In the genomic region with DNA sequence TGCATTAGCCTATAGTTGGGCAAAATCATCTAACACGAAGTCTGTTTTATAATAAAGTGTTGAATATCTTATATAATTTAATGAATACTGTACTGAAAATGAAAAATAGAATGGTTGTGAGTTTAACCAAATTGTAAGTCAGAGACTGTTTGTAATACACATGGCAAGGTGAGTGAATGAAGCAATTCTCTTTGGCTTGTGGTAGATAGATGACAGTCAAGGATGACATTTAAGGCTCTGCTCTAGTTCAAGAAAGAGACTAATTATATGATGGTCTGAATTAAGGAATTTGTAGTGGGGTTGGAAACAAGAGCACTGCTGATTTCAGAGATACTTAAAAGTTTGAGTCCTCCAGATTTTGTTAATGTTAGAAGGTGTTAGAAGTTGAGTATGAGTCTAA, we compare ENCODE assay signal across 15 cellular contexts. TPM values are rescaled to one million over a fixed set of nuclear protein-coding genes. Genes with fewer than 3 reads are reported as not detected.
A peak's percentile ranks its signal among the peaks of the same experiment; 100 is the strongest.
DNase-seq lines count a peak whose midpoint lies in the region; ATAC-seq and TF ChIP-seq lines count a peak whose summit lies in the region.
"Had no signal": no experiment of that assay in that cellular context is flagged by ENCODE, and none has a peak within 500 bp of the region (broad histone marks: within the 10 kb centered on the region; RNA-seq: fewer than 3 reads in every experiment).

No MANE protein-coding gene starts in this region.

- H3K9me1 ChIP-seq in IMR-90 (ENCODE audit: insufficient read depth, low read length): peaks cover 11% of the 10 kb centered on the region

- H4K5ac ChIP-seq in IMR-90 (ENCODE audit: low read depth, low read length): no peak overlapping the region

- H3K4me2 ChIP-seq in SK-N-SH (peak overlapping the region; percentile 72), IMR-90 (ENCODE audit: low read depth, low read length) (peak overlapping the region; percentile 26; the same call in 1 of the 2 replicates), fibroblast of lung (ENCODE audit: extremely low read depth, insufficient read depth, low read length) (peak overlapping the region; percentile 11)

- no peak overlapping the region for H4K91ac ChIP-seq in IMR-90 (ENCODE audit: insufficient read depth, low read depth, low read length)

- no peaks in the 10 kb centered on the region for H3K9me2 ChIP-seq in SK-N-SH

- H3K27ac ChIP-seq in SK-N-SH (ENCODE audit: low read depth in 2 of 2, low read length in 1 of 2): peak overlapping the region in 1 of 2 experiments; percentile 74; a peak in 1 of 4 replicates
- no peak overlapping the region for H3K27ac ChIP-seq in IMR-90 (ENCODE audit: insufficient read depth, low read length)
- H3K27ac ChIP-seq in fibroblast of lung (ENCODE audit: insufficient read depth, low read length): no peak overlapping the region
- H3K27ac ChIP-seq in urinary bladder (ENCODE audit: low read depth): peak overlapping the region; percentile 10
- H3K27ac ChIP-seq: 22Rv1 had no signal

- H3K9me3 ChIP-seq in SK-N-SH (peaks cover 6% of the 10 kb centered on the region; the same call in 1 of the 2 replicates), IMR-90 (ENCODE audit: control insufficient read depth, insufficient read depth, low read length) (no peaks in the 10 kb centered on the region; the same call in 1 of the 2 replicates), fibroblast of lung (ENCODE audit: control insufficient read depth, insufficient read depth, low read depth, low read length) (no peaks in the 10 kb centered on the region)

- H2BK120ac ChIP-seq in IMR-90 (ENCODE audit: low read depth, low read length): no peak overlapping the region

- intact Hi-C loops in IMR-90 (cut with micrococcal nuclease): no loop called here

- no peak for TF ChIP-seq POLR2A in IMR-90 (IDR thresholded peaks at IDR 0.05; ENCODE audit: low read depth, low read length)

- TF ChIP-seq RAD21 in SK-N-SH (IDR thresholded peaks at IDR 0.05; ENCODE audit: low read length): no peak
- no peak for TF ChIP-seq RAD21 in IMR-90 (IDR thresholded peaks at IDR 0.05; ENCODE audit: low read length)

- H2AFZ ChIP-seq in SK-N-SH (ENCODE audit: low read depth): no peak overlapping the region
- no peak overlapping the region for H2AFZ ChIP-seq in IMR-90 (replicated peaks; ENCODE audit: low read length, poor library complexity)
- no peak overlapping the region for H2AFZ ChIP-seq in fibroblast of lung (ENCODE audit: low read length)
- H2AFZ ChIP-seq: GM23338 had no signal

- H3K23ac ChIP-seq in IMR-90 (ENCODE audit: low read depth, low read length): peak overlapping the region; percentile 64; the same call in 1 of the 2 replicates

- no peak overlapping the region for H2BK20ac ChIP-seq in IMR-90 (ENCODE audit: low read depth, low read length)

- H3K56ac ChIP-seq in IMR-90 (ENCODE audit: extremely low read depth, insufficient read depth, low read length): no peak overlapping the region

- dilution Hi-C loops in IMR-90 (cut with HindIII; ENCODE audit: low sequenced_read_pairs, unreplicated experiment): no loop called here

- H3K79me1 ChIP-seq in IMR-90 (ENCODE audit: low read depth in 1 of 2, low read length in 2 of 2): peaks cover 0 to 49% of the 10 kb centered on the region in 2 experiments; a peak in 2 of 4 replicates

- peaks cover 100% of the 10 kb centered on the region for H4K20me1 ChIP-seq in SK-N-SH (ENCODE audit: insufficient read depth)
- peaks cover 93% of the 10 kb centered on the region for H4K20me1 ChIP-seq in IMR-90 (ENCODE audit: insufficient read depth, low read length)
- H4K20me1 ChIP-seq in fibroblast of lung (ENCODE audit: control insufficient read depth, extremely low read depth, insufficient read depth, low read length): peaks cover 7% of the 10 kb centered on the region

- ATAC-seq in SK-N-SH treated with all-trans-retinoic acid at 6 μM for 48 hours (no peak), IMR-90 (ENCODE audit: low read depth) (no peak)
- ATAC-seq: GM23338 had no signal

- in situ Hi-C loops in IMR-90 (cut with MboI; ENCODE audit: low sequenced_read_pairs): no loop called here

- H3K4me3 ChIP-seq in SK-N-SH (ENCODE audit: low read depth in 2 of 2, low read length in 1 of 2) (0 out of 4 replicates have a peak overlapping the region, but pooled peaks of 1 of the 2 experiments have one; percentile 92), IMR-90 (ENCODE audit: insufficient read depth, low read depth, low read length) (no peak overlapping the region), fibroblast of lung (replicated peaks in 1 of 4; ENCODE audit: control extremely low read depth in 1 of 4, insufficient read depth in 1 of 4, low read depth in 3 of 4, low read length in 4 of 4) (no peak overlapping the region), urinary bladder (ENCODE audit: low read depth, low read length) (no peak overlapping the region)
- H3K4me3 ChIP-seq: GM23338 had no signal

- no TSS peak for BruUV-seq in IMR-90 (replicated peaks; lab: Mats Ljungman, UMichigan)

- no peak overlapping the region for H2AK9ac ChIP-seq in IMR-90 (replicated peaks; ENCODE audit: low read depth, low read length, poor library complexity)

- TF ChIP-seq CTCF in SK-N-SH (IDR thresholded peaks at IDR 0.05) (no peak), IMR-90 (conservative IDR thresholded peaks at IDR 0.05; ENCODE audit: low read depth, low read length) (no peak), fibroblast of lung (conservative IDR thresholded peaks at IDR 0.05 in 1 of 2, IDR thresholded peaks at IDR 0.05 in 1 of 2; ENCODE audit: low read depth in 1 of 2, low read length in 2 of 2) (no peak)

- H3K79me2 ChIP-seq in SK-N-SH (ENCODE audit: insufficient read depth) (peaks cover 100% of the 10 kb centered on the region), fibroblast of lung (ENCODE audit: control insufficient read depth, insufficient read depth, low read length) (peaks cover 100% of the 10 kb centered on the region)

- DNase-seq in SK-N-SH (no peak), IMR-90 (no peak), fibroblast of lung (ENCODE audit: low read depth in 2 of 2) (no peak), NCI-H1048 (lab: John Stamatoyannopoulos, UW) (no peak), dermis blood vessel endothelial cell (no peak), NOMO-1 treated with dmso at 0.1 percent for 144 hours (lab: John Stamatoyannopoulos, UW; ENCODE audit: unreplicated experiment) (no peak)
- DNase-seq: ACHN; C1 segment of cervical spinal cord; CD4-positive, alpha-beta T cell; DMS79; H7 had no signal

- CTCF ChIA-PET in SK-N-SH (lab: Yijun Ruan, JAX) (interaction anchor here (1.1 to 1.2 kb wide), 2 partner anchors 10 to 43 kb away, joined by 3 read pairs; no protein-coding TSS in a partner anchor), IMR-90 (lab: Yijun Ruan, JAX) (no interaction called here)

- H3K27me3 ChIP-seq in SK-N-SH (ENCODE audit: insufficient read depth): no peaks in the 10 kb centered on the region
- H3K27me3 ChIP-seq in IMR-90 (ENCODE audit: control insufficient read depth, insufficient read depth, low read length): no peaks in the 10 kb centered on the region
- no peaks in the 10 kb centered on the region for H3K27me3 ChIP-seq in fibroblast of lung (ENCODE audit: control insufficient read depth, insufficient read depth, low read length)

- H3K36me3 ChIP-seq in SK-N-SH (replicated peaks in 1 of 2; ENCODE audit: control insufficient read depth in 1 of 2, insufficient read depth in 2 of 2, low read length in 1 of 2) (peaks cover 0 to 56% of the 10 kb centered on the region in 2 experiments), IMR-90 (ENCODE audit: control insufficient read depth, insufficient read depth, low read length) (no peaks in the 10 kb centered on the region), fibroblast of lung (ENCODE audit: control insufficient read depth, insufficient read depth, low read length) (no peaks in the 10 kb centered on the region), urinary bladder (ENCODE audit: insufficient read depth) (no peaks in the 10 kb centered on the region)

- no peak overlapping the region for H2AK5ac ChIP-seq in IMR-90 (ENCODE audit: low read depth, low read length)

- H3F3A ChIP-seq in SK-N-SH (replicated peaks; ENCODE audit: insufficient read depth): peaks cover 80% of the 10 kb centered on the region

- H3K9ac ChIP-seq in SK-N-SH (no peak overlapping the region), IMR-90 (ENCODE audit: low read depth, low read length) (no peak overlapping the region), fibroblast of lung (ENCODE audit: insufficient read depth, low read length) (no peak overlapping the region)

- POLR2A ChIA-PET in SK-N-SH (lab: Yijun Ruan, JAX) (no interaction called here), IMR-90 (lab: Charles Lee; ENCODE audit: unreplicated experiment) (no interaction called here)

- H2BK5ac ChIP-seq in IMR-90 (ENCODE audit: low read depth, low read length, poor library complexity, severe bottlenecking): no peak overlapping the region

- peaks cover 29 to 30% of the 10 kb centered on the region in 2 experiments for H3K4me1 ChIP-seq in SK-N-SH (ENCODE audit: control insufficient read depth in 1 of 2, insufficient read depth in 2 of 2, low read depth in 1 of 2, low read length in 1 of 2)
- peaks cover 10% of the 10 kb centered on the region for H3K4me1 ChIP-seq in IMR-90 (ENCODE audit: control insufficient read depth, insufficient read depth, low read length)
- H3K4me1 ChIP-seq in fibroblast of lung (ENCODE audit: control insufficient read depth, extremely low read depth, insufficient read depth, low read length): peaks cover 14% of the 10 kb centered on the region
- H3K4me1 ChIP-seq in urinary bladder (ENCODE audit: insufficient read depth): peaks cover 2% of the 10 kb centered on the region

- WGBS in SK-N-SH (ENCODE audit: low lambda C conversion rate): 80% methylated on average over 1 of the region's 1 CpG
- no CpG with 5 or more reads among the region's 1 CpG for WGBS in IMR-90 (ENCODE audit: extremely low coverage in 2 of 2, insufficient read length in 1 of 2), 2 experiments
- 93% methylated on average over 1 of the region's 1 CpG for WGBS in urinary bladder

- H3K14ac ChIP-seq in IMR-90 (replicated peaks; ENCODE audit: low read depth, low read length): no peak overlapping the region

- H3K4ac ChIP-seq in IMR-90 (ENCODE audit: low read depth, low read length): no peak overlapping the region

- H2BK15ac ChIP-seq in IMR-90 (ENCODE audit: low read depth, low read length): no peak overlapping the region

- no peak overlapping the region for H3K18ac ChIP-seq in IMR-90 (ENCODE audit: low read depth, low read length)

- no peak for TF ChIP-seq EP300 in SK-N-SH (IDR thresholded peaks at IDR 0.05; ENCODE audit: borderline replicate concordance in 1 of 2, low read depth in 1 of 2, low read length in 1 of 2)

- H4K8ac ChIP-seq in IMR-90 (ENCODE audit: low read depth in 2 of 2, low read length in 2 of 2): no peak overlapping the region

RNA-seq across cellular contexts. Expression of a gene that starts 8.8 kb away (rescaled TPM):
- 23.1 and 29.0 TPM in 2 replicates for polyA plus RNA-seq in SK-N-SH (2012; rRNA removed)
- polyA plus RNA-seq in SK-N-SH (2012; cell fraction: cytosol; rRNA removed): 33.1 and 33.3 TPM in 2 replicates
- 17.6 and 28.6 TPM in 2 replicates for polyA plus RNA-seq in SK-N-SH (2012; cell fraction: nucleus; rRNA removed)
- total RNA-seq in IMR-90 (2012; rRNA removed): 169 and 222 TPM in 2 replicates
- 37.5 and 38.4 TPM in 2 replicates for polyA plus RNA-seq in IMR-90 (2012; rRNA removed)
- polyA plus RNA-seq in IMR-90 (2012; cell fraction: cytosol; rRNA removed): 11.7 and 18.8 TPM in 2 replicates
- polyA plus RNA-seq in IMR-90 (2012; cell fraction: nucleus; rRNA removed; ENCODE audit: low replicate concordance): 12.5 and 48.7 TPM in 2 replicates
- total RNA-seq in fibroblast of lung: 105 and 111 TPM in 2 replicates
- 55.0 and 95.2 TPM in 2 replicates for polyA plus RNA-seq in fibroblast of lung
- polyA plus RNA-seq in fibroblast of lung (2012): 37.7 and 63.9 TPM in 2 replicates
- polyA minus RNA-seq in fibroblast of lung (ENCODE audit: low replicate concordance): 37.6 and 65.7 TPM in 2 replicates
- 72.0 TPM for total RNA-seq in urinary bladder
- 17.0 TPM for polyA plus RNA-seq in urinary bladder
- total RNA-seq in dermis blood vessel endothelial cell: 27.4 and 29.4 TPM in 2 replicates

Comparison
In these comparisons a context has a peak if more than half of its experiments do, and no peak if none do; other contexts are left out.
1. H3K4me2 ChIP-seq: peak in every context shown above with its lines; median percentile 72 in SK-N-SH; 26 in IMR-90; 11 in fibroblast of lung.